In genomic region chr5:93584531-93585053, GRCh38 we compare ENCODE assay signal across 8 cellular contexts. TPM values are rescaled to one million over a fixed set of nuclear protein-coding genes. Genes with fewer than 3 reads are reported as not detected.
A peak's percentile ranks its signal among the peaks of the same experiment; 100 is the strongest.
DNase-seq lines count a peak whose midpoint lies in the region; ATAC-seq and TF ChIP-seq lines count a peak whose summit lies in the region.

No MANE protein-coding gene starts in this region.

- H3K9me2 ChIP-seq in SK-N-SH = no peaks in the 10 kb centered on the region

- in situ Hi-C loops in ACHN (cut with HindIII; ENCODE audit: low pct_ligation_motif_present, low pct_unique_long_range_greater_than_20kb, low sequenced_read_pairs) = no loop called here

- H2AFZ ChIP-seq in SK-N-SH (ENCODE audit: low read depth) = no peak overlapping the region

- H3K9me3 ChIP-seq in SK-N-SH (no peaks in the 10 kb centered on the region), Peyer's patch (no peaks in the 10 kb centered on the region), right atrium auricular region (no peaks in the 10 kb centered on the region)

- H3K4me1 ChIP-seq in SK-N-SH (ENCODE audit: control insufficient read depth in 1 of 2, insufficient read depth in 2 of 2, low read depth in 1 of 2, low read length in 1 of 2) (peaks cover 0 to 8% of the 10 kb centered on the region in 2 experiments; a peak in 2 of 4 replicates), Peyer's patch (peaks cover 0 to 39% (median 17%) of the 10 kb centered on the region in 4 donors), right atrium auricular region (peaks cover 0 to 17% of the 10 kb centered on the region in 2 donors)

- peaks cover 24% of the 10 kb centered on the region for H3F3A ChIP-seq in SK-N-SH (replicated peaks; ENCODE audit: insufficient read depth)

- peaks cover 78% of the 10 kb centered on the region for H3K79me2 ChIP-seq in SK-N-SH (ENCODE audit: insufficient read depth)

- TF ChIP-seq RAD21 in SK-N-SH (IDR thresholded peaks at IDR 0.05; ENCODE audit: low read length) = no peak

- H3K9me3 Mint-ChIP-seq in stimulated activated naive B cell treated with anti-CD40 and anti-IgM and Interleukin-4, amounts not matched to agents 10 μg/mL and 1 μg/mL and 100 μg/mL, for 72 hours = peaks cover 4% of the 10 kb centered on the region in 2 donors

- peak; percentile 70 for DNase-seq in SK-N-SH
- DNase-seq in Peyer's patch = peak in 1 of 3 donors; percentile 54
- no peak for DNase-seq in right atrium auricular region (ENCODE audit: low spot score)
- no peak for DNase-seq in stimulated activated naive B cell treated with anti-CD40 and anti-IgM and Interleukin-4, amounts not matched to agents 10 μg/mL and 1 μg/mL and 100 μg/mL, for 72 hours
- no peak for DNase-seq in NCI-H1092 (lab: John Stamatoyannopoulos, UW)
- DNase-seq in ACHN = no peak
- no peak for DNase-seq in SK-N-DZ (ENCODE audit: low spot score)

- H3K27me3 Mint-ChIP-seq in stimulated activated naive B cell treated with anti-CD40 and anti-IgM and Interleukin-4, amounts not matched to agents 10 μg/mL and 1 μg/mL and 100 μg/mL, for 72 hours = peaks cover 39 to 51% of the 10 kb centered on the region in 2 donors

- TF ChIP-seq CTCF in SK-N-SH (IDR thresholded peaks at IDR 0.05) (no peak), Peyer's patch (IDR thresholded peaks at IDR 0.05) (no peak), right atrium auricular region (IDR thresholded peaks at IDR 0.05) (no peak)

- H3K27me3 ChIP-seq in SK-N-SH (ENCODE audit: insufficient read depth) (no peaks in the 10 kb centered on the region), Peyer's patch (peaks cover 0 to 32% of the 10 kb centered on the region in 2 donors), right atrium auricular region (no peaks in the 10 kb centered on the region)

- CTCF ChIA-PET in SK-N-SH (lab: Yijun Ruan, JAX) = interaction anchor here (1.9 to 4.3 kb wide), 4 partner anchors 16 to 1266 kb away, joined by 5 to 32 read pairs (median 16); no protein-coding TSS in a partner anchor

- no peaks in the 10 kb centered on the region; the same call in 1 of the 2 replicates for H4K20me1 ChIP-seq in SK-N-SH (ENCODE audit: insufficient read depth)

- TF ChIP-seq EP300 in SK-N-SH (IDR thresholded peaks at IDR 0.05; ENCODE audit: borderline replicate concordance in 1 of 2, low read depth in 1 of 2, low read length in 1 of 2) = no peak

- H3K36me3 ChIP-seq in SK-N-SH (replicated peaks in 1 of 2; ENCODE audit: control insufficient read depth in 1 of 2, insufficient read depth in 2 of 2, low read length in 1 of 2) (peaks cover 1 to 7% of the 10 kb centered on the region in 2 experiments), Peyer's patch (no peaks in the 10 kb centered on the region), right atrium auricular region (peaks cover 7% of the 10 kb centered on the region)

- peak overlapping the region; percentile 65 to 75 for H3K4me3 Mint-ChIP-seq in stimulated activated naive B cell treated with anti-CD40 and anti-IgM and Interleukin-4, amounts not matched to agents 10 μg/mL and 1 μg/mL and 100 μg/mL, for 72 hours

- under 1% methylated on average over 17 of the region's 54 CpGs for whole genome bisulfite sequencing in SK-N-SH (ENCODE audit: low lambda C conversion rate)

- peaks cover 23 to 39% of the 10 kb centered on the region in 2 donors for H3K4me1 Mint-ChIP-seq in stimulated activated naive B cell treated with anti-CD40 and anti-IgM and Interleukin-4, amounts not matched to agents 10 μg/mL and 1 μg/mL and 100 μg/mL, for 72 hours

- H3K4me3 ChIP-seq in SK-N-SH (ENCODE audit: low read depth in 2 of 2, low read length in 1 of 2) (peak overlapping the region; percentile 86 to 87), Peyer's patch (peak overlapping the region; percentile 33 to 67 (median 56)), right atrium auricular region (peak overlapping the region; percentile 66 to 72)

- POLR2A ChIA-PET in SK-N-SH (lab: Yijun Ruan, JAX) = interaction anchor here (0.9 to 1.8 kb wide), 3 partner anchors 18 to 210 kb away, joined by 4 to 5 read pairs (median 4); no protein-coding TSS in a partner anchor

- TF ChIP-seq POLR2A in Peyer's patch (IDR thresholded peaks at IDR 0.05) = no peak

- H3K4me2 ChIP-seq in SK-N-SH = no peak overlapping the region

- no peak overlapping the region for H3K27ac Mint-ChIP-seq in stimulated activated naive B cell treated with anti-CD40 and anti-IgM and Interleukin-4, amounts not matched to agents 10 μg/mL and 1 μg/mL and 100 μg/mL, for 72 hours

- H3K9ac ChIP-seq in SK-N-SH = peak overlapping the region; percentile 80; the same call in 1 of the 2 replicates

- H3K27ac ChIP-seq in SK-N-SH (ENCODE audit: low read depth in 2 of 2, low read length in 1 of 2) (peak overlapping the region in 1 of 2 experiments; percentile 92; a peak in 3 of 4 replicates), Peyer's patch (peak overlapping the region in 3 of 4 donors; percentile 42 to 68 (median 66)), right atrium auricular region (peak overlapping the region; percentile 53 to 80)

- peaks cover 8 to 13% of the 10 kb centered on the region in 2 donors for H3K36me3 Mint-ChIP-seq in stimulated activated naive B cell treated with anti-CD40 and anti-IgM and Interleukin-4, amounts not matched to agents 10 μg/mL and 1 μg/mL and 100 μg/mL, for 72 hours

- ATAC-seq in SK-N-SH treated with all-trans-retinoic acid at 6 μM for 48 hours = no peak
- no peak for ATAC-seq in stimulated activated naive B cell treated with anti-CD40 and anti-IgM and Interleukin-4, amounts not matched to agents 10 μg/mL and 1 μg/mL and 100 μg/mL, for 72 hours (replicated peaks)

TF ChIP-seq in SK-N-SH, 30 proteins besides CTCF, POLR2A, EP300 and RAD21 (continues in another document):
- TF ChIP-seq FOXJ3 (CRISPR knock-in tag; IDR thresholded peaks at IDR 0.05) (no peak), TEAD4 (IDR thresholded peaks at IDR 0.05; ENCODE audit: borderline replicate concordance, insufficient read depth) (no peak), PBX3 (IDR thresholded peaks at IDR 0.05) (no peak), RCOR1 (IDR thresholded peaks at IDR 0.05; ENCODE audit: low read length) (no peak), RXRA (IDR thresholded peaks at IDR 0.05; ENCODE audit: borderline replicate concordance, low read depth) (no peak), FOXM1 (IDR thresholded peaks at IDR 0.05; ENCODE audit: low read depth) (no peak)

TF ChIP-seq in SK-N-SH treated with all-trans-retinoic acid at 6 μM for 48 hours, 23 proteins besides CTCF, POLR2A, EP300 and RAD21:
- TF ChIP-seq ZNF70 (CRISPR knock-in tag; IDR thresholded peaks at IDR 0.05) (no peak), POU6F1 (CRISPR knock-in tag; IDR thresholded peaks at IDR 0.05; ENCODE audit: borderline replicate concordance, low read depth) (no peak), ZNF8 (CRISPR knock-in tag; IDR thresholded peaks at IDR 0.05) (no peak), SNAI2 (CRISPR knock-in tag; IDR thresholded peaks at IDR 0.05) (no peak), CREB5 (CRISPR knock-in tag; IDR thresholded peaks at IDR 0.05; ENCODE audit: low read depth) (no peak)
TF ChIP-seq in SK-N-SH treated with all-trans-retinoic acid at 6 μM for 48 hours: peak in this region for 0.

RNA-seq across cellular contexts. Expression of gene NR2F1, which starts 1.6 kb away (rescaled TPM):
- 40.0 and 47.1 TPM in 2 replicates for polyA plus RNA-seq in SK-N-SH (2012; rRNA removed)
- polyA plus RNA-seq in SK-N-SH (2012; cell fraction: cytosol; rRNA removed) = 24.5 and 41.7 TPM in 2 replicates
- polyA plus RNA-seq in SK-N-SH (2012; cell fraction: nucleus; rRNA removed) = 82.7 and 105 TPM in 2 replicates
- total RNA-seq in Peyer's patch (10 to 100 TPM in 1 of 4 donors, 1 to 10 TPM in 3; 2.1 to 28.1 (median 7.0) TPM), right atrium auricular region (10 to 100 TPM; 35.3 to 37.6 TPM)
- polyA plus RNA-seq in SK-N-DZ (2014; cell fraction: cytosol; rRNA removed) = 2.9 and 6.9 TPM in 2 replicates
- 1.4 and 9.1 TPM in 2 replicates for polyA plus RNA-seq in SK-N-DZ (2014; cell fraction: nucleus; rRNA removed)

RNA-seq across cellular contexts. Expression of gene NR2F1-AS1, which starts 3.6 kb away (rescaled TPM):
- polyA plus RNA-seq in SK-N-SH (2012; rRNA removed) = 7.4 and 8.3 TPM in 2 replicates
- 9.3 and 13.1 TPM in 2 replicates for polyA plus RNA-seq in SK-N-SH (2012; cell fraction: cytosol; rRNA removed)
- polyA plus RNA-seq in SK-N-SH (2012; cell fraction: nucleus; rRNA removed) = 12.3 TPM in 2 replicates
- 1 to 10 TPM in 3 of 4 donors, under 1 TPM in 1; 0.35 to 9.1 (median 3.2) TPM for total RNA-seq in Peyer's patch
- 10 to 100 TPM in 1 of 2 donors, 1 to 10 TPM in 1; 7.1 to 11.0 TPM for total RNA-seq in right atrium auricular region
- 0.21 and 0.24 TPM in 2 replicates for polyA plus RNA-seq in SK-N-DZ (2014; cell fraction: cytosol; rRNA removed)
- 2.0 TPM in 1 of 2 replicates, not detected in the other for polyA plus RNA-seq in SK-N-DZ (2014; cell fraction: nucleus; rRNA removed)
